ENCODE assay signal across 19 cellular contexts in genomic region chr5:127950707-127951356, GRCh38.
DNase-seq lines count a peak whose midpoint lies in the region; ATAC-seq and TF ChIP-seq lines count a peak whose summit lies in the region.
"Had no signal": no experiment of that assay in that cellular context is flagged by ENCODE, and none has a peak within 500 bp of the region (broad histone marks: within the 10 kb centered on the region; RNA-seq: fewer than 3 reads in every experiment).

No MANE protein-coding gene starts in this region.

- no peak for TF ChIP-seq POLR2A in Peyer's patch (IDR thresholded peaks at IDR 0.05)

- no peak overlapping the region for H3K4me3 ChIP-seq in brain microvascular endothelial cell (ENCODE audit: low read depth, low read length)
- H3K4me3 ChIP-seq in mucosa of descending colon = no peak overlapping the region
- no peak overlapping the region for H3K4me3 ChIP-seq in osteoblast (ENCODE audit: insufficient read depth, low read length)
- H3K4me3 ChIP-seq in Peyer's patch = no peak overlapping the region
- H3K4me3 ChIP-seq: BLaER1 treated with 17β-estradiol and CSF1 and Interleukin-3, amounts not matched to agents 10 nM and 100 nM; gastrocnemius medialis; left ventricle myocardium inferior; suprapubic skin had no signal

- H3K4me2 ChIP-seq in osteoblast (ENCODE audit: insufficient read depth, low read length) = no peak overlapping the region
- H3K4me2 ChIP-seq: BLaER1 treated with 17β-estradiol and CSF1 and Interleukin-3, amounts not matched to agents 10 nM and 100 nM; KMS-11 had no signal

- H2AFZ ChIP-seq in osteoblast (ENCODE audit: low read length) = no peak overlapping the region

- H3K9me3 ChIP-seq in mucosa of descending colon = no peaks in the 10 kb centered on the region
- H3K9me3 ChIP-seq in osteoblast (ENCODE audit: low read depth, low read length) = no peaks in the 10 kb centered on the region
- no peaks in the 10 kb centered on the region for H3K9me3 ChIP-seq in Peyer's patch
- H3K9me3 ChIP-seq: BLaER1 treated with 17β-estradiol and CSF1 and Interleukin-3, amounts not matched to agents 10 nM and 100 nM; gastrocnemius medialis; suprapubic skin had no signal

- TF ChIP-seq CTCF in brain microvascular endothelial cell (IDR thresholded peaks at IDR 0.05; ENCODE audit: low read depth, low read length, missing control alignments) (no peak), mucosa of descending colon (IDR thresholded peaks at IDR 0.05) (no peak), osteoblast (IDR thresholded peaks at IDR 0.05; ENCODE audit: extremely low read depth, low read depth, low read length) (no peak), Peyer's patch (IDR thresholded peaks at IDR 0.05) (no peak)

- H4K20me1 ChIP-seq in osteoblast (ENCODE audit: insufficient read depth, low read length) = no peaks in the 10 kb centered on the region
- H4K20me1 ChIP-seq: BLaER1 treated with 17β-estradiol and CSF1 and Interleukin-3, amounts not matched to agents 10 nM and 100 nM had no signal

- H3K27me3 ChIP-seq in brain microvascular endothelial cell (replicated peaks) = no peaks in the 10 kb centered on the region
- H3K27me3 ChIP-seq in osteoblast (ENCODE audit: insufficient read depth, low read length) = no peaks in the 10 kb centered on the region
- no peaks in the 10 kb centered on the region for H3K27me3 ChIP-seq in Peyer's patch
- H3K27me3 ChIP-seq: BLaER1 treated with 17β-estradiol and CSF1 and Interleukin-3, amounts not matched to agents 10 nM and 100 nM; gastrocnemius medialis; suprapubic skin had no signal

- in situ Hi-C loops in brain microvascular endothelial cell (cut with HindIII; ENCODE audit: low pct_ligation_motif_present, low sequenced_read_pairs) = no loop called here

- intact Hi-C loops in mucosa of descending colon (cut with DNase I, micrococcal nuclease) = no loop called here

- H3K36me3 ChIP-seq in brain microvascular endothelial cell (replicated peaks) (no peaks in the 10 kb centered on the region), mucosa of descending colon (ENCODE audit: low read depth) (no peaks in the 10 kb centered on the region), osteoblast (ENCODE audit: insufficient read depth, low read length) (no peaks in the 10 kb centered on the region), Peyer's patch (no peaks in the 10 kb centered on the region)
- H3K36me3 ChIP-seq: BLaER1 treated with 17β-estradiol and CSF1 and Interleukin-3, amounts not matched to agents 10 nM and 100 nM; gastrocnemius medialis; left ventricle myocardium inferior; suprapubic skin had no signal

- peak; percentile 85 for DNase-seq in DMS 273 (lab: John Stamatoyannopoulos, UW; ENCODE audit: unreplicated experiment)
- DNase-seq in NCI-H226 = peak; percentile 39
- peak; percentile 32 for DNase-seq in brain microvascular endothelial cell
- no peak for DNase-seq in mucosa of descending colon
- no peak for DNase-seq in osteoblast (ENCODE audit: insufficient read length, low spot score, missing footprints)
- DNase-seq in CD1c-positive myeloid dendritic cell (ENCODE audit: extremely low spot score) = no peak
- DNase-seq in Peyer's patch = no peak
- DNase-seq: activated CD8-positive, alpha-beta T cell treated with anti-CD3 and anti-CD28 coated beads, Interleukin-2, amount 10 ng/mL, durations not matched to agents 7 days and 5 days; activated T-cell treated with anti-CD3 and anti-CD28 coated beads, Interleukin-2, amount 50 U/mL, for 48 hours; gastrocnemius medialis; left ventricle myocardium inferior; NCI-H1105 treated with DMSO at 0.1 percent for 48 hours; stimulated activated CD4-positive, alpha-beta T cell treated with anti-CD3 and anti-CD28 coated beads, Interleukin-4, amount 100 ng/mL, for 1 hour had no signal

- no peak overlapping the region for H3K27ac ChIP-seq in brain microvascular endothelial cell
- no peak overlapping the region for H3K27ac ChIP-seq in osteoblast (ENCODE audit: low read depth, low read length)
- no peak overlapping the region for H3K27ac ChIP-seq in Peyer's patch
- H3K27ac ChIP-seq: BLaER1 treated with 17β-estradiol and CSF1 and Interleukin-3, amounts not matched to agents 10 nM and 100 nM; gastrocnemius medialis; KMS-11; left ventricle myocardium inferior; suprapubic skin had no signal

- H3K79me2 ChIP-seq in osteoblast (ENCODE audit: insufficient read depth, low read length) = no peaks in the 10 kb centered on the region

- ATAC-seq in mucosa of descending colon = peak; percentile 99
- ATAC-seq in HG02938 (IDR thresholded peaks at IDR 0.05; ENCODE audit: unreplicated experiment) = no peak
- ATAC-seq: activated CD8-positive, alpha-beta T cell treated with anti-CD3 and anti-CD28 coated beads, Interleukin-2, amount 10 ng/mL, durations not matched to agents 7 days and 5 days; activated naive CD4-positive, alpha-beta T cell treated with anti-CD3 and anti-CD28 coated beads, Interleukin-2, amount 50 U/mL, for 72 hours; gastrocnemius medialis; HCT116 had no signal

- H3K4me1 ChIP-seq in mucosa of descending colon (ENCODE audit: low read depth) (no peaks in the 10 kb centered on the region), osteoblast (ENCODE audit: insufficient read depth, low read length) (peaks cover 3% of the 10 kb centered on the region), Peyer's patch (no peaks in the 10 kb centered on the region)
- H3K4me1 ChIP-seq: BLaER1 treated with 17β-estradiol and CSF1 and Interleukin-3, amounts not matched to agents 10 nM and 100 nM; gastrocnemius medialis; left ventricle myocardium inferior; suprapubic skin had no signal

Comparison
In these comparisons a context has a peak if more than half of its experiments do, and no peak if none do; other contexts are left out.
1. DNase-seq: peak in DMS 273 (single experiment), NCI-H226 (single experiment) and brain microvascular endothelial cell (single experiment); none in mucosa of descending colon (0 of 3), osteoblast (single experiment), CD1c-positive myeloid dendritic cell (single experiment) and Peyer's patch (0 of 3).